8 cellular contexts compared by ENCODE assay signal in the genomic region with DNA sequence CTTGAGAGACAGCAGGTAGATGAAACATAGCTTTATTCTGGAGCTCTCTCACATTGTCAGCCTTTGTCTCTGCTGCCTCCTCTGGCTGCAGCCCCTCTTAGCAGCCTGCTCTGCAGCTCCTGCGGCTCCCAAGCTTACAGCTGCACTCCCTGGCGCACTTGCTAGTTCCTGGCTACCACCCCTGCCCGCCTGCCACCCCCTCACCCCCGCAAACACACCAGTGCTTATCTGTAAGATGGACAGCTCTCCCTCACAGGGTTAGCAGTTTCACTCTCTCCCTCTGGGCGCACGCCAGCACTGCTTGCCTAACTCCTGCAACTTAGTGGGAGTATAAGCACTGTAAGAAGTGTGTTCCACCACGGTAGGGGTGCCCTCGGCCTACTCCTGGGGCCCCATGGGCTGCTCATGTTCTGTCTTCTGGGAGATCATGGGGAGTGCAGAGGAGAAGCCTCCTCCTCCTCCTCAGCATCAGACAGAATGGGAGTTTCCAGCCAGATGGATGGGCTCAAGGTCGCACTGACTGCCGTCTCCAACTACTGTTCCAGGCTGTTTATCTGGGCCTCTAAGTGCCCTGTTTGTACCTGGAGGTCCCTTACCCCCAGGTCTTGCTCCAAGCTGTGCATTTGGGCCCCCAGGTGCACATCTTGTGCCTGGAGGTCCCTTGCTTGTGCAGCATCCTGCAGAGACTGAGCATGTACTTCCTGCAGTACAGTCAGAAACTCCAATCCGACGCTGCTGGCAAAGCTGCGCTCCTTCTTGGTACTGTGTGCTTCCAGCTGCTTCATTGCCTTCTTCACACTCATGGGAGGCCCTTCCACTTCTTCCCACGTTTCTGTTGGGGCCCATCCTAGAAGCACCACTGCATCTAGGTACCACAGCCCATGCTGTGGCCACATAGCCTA.
A peak's percentile ranks its signal among the peaks of the same experiment; 100 is the strongest.
DNase-seq lines count a peak whose midpoint lies in the region; ATAC-seq, FAIRE-seq and TF ChIP-seq lines count a peak whose summit lies in the region.

No MANE protein-coding gene starts in this region.

- H2BK5ac ChIP-seq in mesendoderm (ENCODE audit: low read length), result no peak overlapping the region

- no peak overlapping the region for H4K5ac ChIP-seq in mesendoderm (ENCODE audit: low read length)

- H3K9me3 ChIP-seq in RWPE2 (ENCODE audit: severe bottlenecking), result no peaks in the 10 kb centered on the region
- H3K9me3 ChIP-seq in T-helper 17 cell (ENCODE audit: control insufficient read depth, low read length, poor library complexity, severe bottlenecking), result no peaks in the 10 kb centered on the region
- H3K9me3 ChIP-seq in colonic mucosa, result no peaks in the 10 kb centered on the region

- H3K18ac ChIP-seq in mesendoderm (ENCODE audit: low read length), result no peak overlapping the region

- DNase-seq in GM12891 (ENCODE audit: insufficient read length, low spot score) (peak; percentile 2), RWPE2 (ENCODE audit: low spot score) (no peak), mesendoderm (peak; percentile 77), T-helper 17 cell (no peak), colonic mucosa (no peak)
- DNase-seq in activated CD4-positive, alpha-beta T cell treated with anti-CD3 and anti-CD28 coated beads, Interleukin-2, amount 50 U/mL, for 4 hours, result no peak

- H3K4me3 Mint-ChIP-seq in activated T-helper 17 cell treated with anti-CD3 and anti-CD28 coated beads, Interleukin-2, amount 50 U/mL, for 72 hours, result no peak overlapping the region
- H3K4me3 Mint-ChIP-seq in T-helper 17 cell, result no peak overlapping the region

- H3K27ac ChIP-seq in RWPE2 (ENCODE audit: poor library complexity, severe bottlenecking), result no peak overlapping the region
- H3K27ac ChIP-seq in mesendoderm (ENCODE audit: low read depth, low read length), result no peak overlapping the region
- no peak overlapping the region for H3K27ac ChIP-seq in colonic mucosa

- peak; percentile 45 for TF ChIP-seq CTCF in RWPE2 (IDR thresholded peaks at IDR 0.05; ENCODE audit: poor library complexity, severe bottlenecking)
- no peak for TF ChIP-seq CTCF in colonic mucosa (IDR thresholded peaks at IDR 0.05)

- no peaks in the 10 kb centered on the region for H3K27me3 Mint-ChIP-seq in activated T-helper 17 cell treated with anti-CD3 and anti-CD28 coated beads, Interleukin-2, amount 50 U/mL, for 72 hours
- H3K27me3 Mint-ChIP-seq in T-helper 17 cell, result no peaks in the 10 kb centered on the region

- H3K79me1 ChIP-seq in mesendoderm (ENCODE audit: low read length), result no peaks in the 10 kb centered on the region

- H3K36me3 ChIP-seq in RWPE2 (ENCODE audit: low read depth), result no peaks in the 10 kb centered on the region
- H3K36me3 ChIP-seq in mesendoderm (ENCODE audit: control insufficient read depth, insufficient read depth, low read length), result no peaks in the 10 kb centered on the region
- H3K36me3 ChIP-seq in colonic mucosa, result no peaks in the 10 kb centered on the region

- no peaks in the 10 kb centered on the region for H3K36me3 Mint-ChIP-seq in activated T-helper 17 cell treated with anti-CD3 and anti-CD28 coated beads, Interleukin-2, amount 50 U/mL, for 72 hours (ENCODE audit: low read depth)
- H3K36me3 Mint-ChIP-seq in T-helper 17 cell (ENCODE audit: low read depth), result no peaks in the 10 kb centered on the region

- no peaks in the 10 kb centered on the region for H3K79me2 ChIP-seq in mesendoderm (ENCODE audit: control insufficient read depth, insufficient read depth, low read length)

- no peak overlapping the region for H2BK15ac ChIP-seq in mesendoderm (replicated peaks; ENCODE audit: low read depth)

- H3K56ac ChIP-seq in mesendoderm (ENCODE audit: low read length), result no peak overlapping the region

- H3K4ac ChIP-seq in mesendoderm (ENCODE audit: low read depth, low read length), result no peak overlapping the region

- H4K8ac ChIP-seq in mesendoderm (ENCODE audit: low read depth, low read length), result no peak overlapping the region

- H3K9ac ChIP-seq in mesendoderm (ENCODE audit: low read length) (no peak overlapping the region), colonic mucosa (ENCODE audit: low read depth in 2 of 2, low read length in 2 of 2) (no peak overlapping the region)

- H3K9me3 Mint-ChIP-seq in activated T-helper 17 cell treated with anti-CD3 and anti-CD28 coated beads, Interleukin-2, amount 50 U/mL, for 72 hours, result peaks cover 15% of the 10 kb centered on the region

- no peak overlapping the region for H2BK120ac ChIP-seq in mesendoderm (ENCODE audit: low read depth, low read length)

- WGBS in mesendoderm (ENCODE audit: extremely low coverage, insufficient coverage, low lambda C conversion rate), result no CpG with 5 or more reads among the region's 14 CpGs

- no peak overlapping the region for H2AK5ac ChIP-seq in mesendoderm (ENCODE audit: low read length)

- intact Hi-C loops in colonic mucosa (cut with DNase I), result no loop called here

- no peak overlapping the region for H3K23ac ChIP-seq in mesendoderm (ENCODE audit: low read length)

- no peak overlapping the region for H3K4me2 ChIP-seq in mesendoderm (ENCODE audit: low read length)

- no peaks in the 10 kb centered on the region for H3K4me1 Mint-ChIP-seq in activated T-helper 17 cell treated with anti-CD3 and anti-CD28 coated beads, Interleukin-2, amount 50 U/mL, for 72 hours
- H3K4me1 Mint-ChIP-seq in T-helper 17 cell, result no peaks in the 10 kb centered on the region

- TF ChIP-seq POLR2A in GM12891 (IDR thresholded peaks at IDR 0.05; ENCODE audit: low read depth, low read length), result no peak

- no peak for FAIRE-seq in GM12891 (lab: Jason Lieb, UNC)

- H3K4me3 ChIP-seq in RWPE2 (ENCODE audit: severe bottlenecking), result no peak overlapping the region
- H3K4me3 ChIP-seq in mesendoderm (ENCODE audit: low read length), result no peak overlapping the region
- no peak overlapping the region for H3K4me3 ChIP-seq in colonic mucosa

- H3K27me3 ChIP-seq in RWPE2 (ENCODE audit: insufficient read depth, poor library complexity, severe bottlenecking), result peaks cover 3% of the 10 kb centered on the region
- no peaks in the 10 kb centered on the region for H3K27me3 ChIP-seq in mesendoderm (ENCODE audit: insufficient read depth, low read length, poor library complexity)
- H3K27me3 ChIP-seq in colonic mucosa, result no peaks in the 10 kb centered on the region

- H3K4me1 ChIP-seq in RWPE2 (ENCODE audit: insufficient read depth, poor library complexity, severe bottlenecking), result no peaks in the 10 kb centered on the region
- no peaks in the 10 kb centered on the region for H3K4me1 ChIP-seq in mesendoderm (ENCODE audit: control insufficient read depth, low read depth, low read length)
- no peaks in the 10 kb centered on the region for H3K4me1 ChIP-seq in colonic mucosa

- ATAC-seq in HG03521 (IDR thresholded peaks at IDR 0.05; ENCODE audit: unreplicated experiment), result peak; percentile 66
- ATAC-seq in RWPE2 (ENCODE audit: low read depth), result peak; percentile 75
- no peak for ATAC-seq in activated T-helper 17 cell treated with anti-CD3 and anti-CD28 coated beads, Interleukin-2, amount 50 U/mL, for 72 hours (replicated peaks)
- ATAC-seq in T-helper 17 cell, result no peak

- H3K27ac Mint-ChIP-seq in activated T-helper 17 cell treated with anti-CD3 and anti-CD28 coated beads, Interleukin-2, amount 50 U/mL, for 72 hours, result no peak overlapping the region
- no peak overlapping the region for H3K27ac Mint-ChIP-seq in T-helper 17 cell

TF ChIP-seq in GM12891, 5 proteins besides CTCF, POLR2A, EP300 and RAD21:
- no peak for TF ChIP-seq TAF1 (IDR thresholded peaks at IDR 0.05; ENCODE audit: low read depth, low read length)
- no peak for TF ChIP-seq PAX5 (IDR thresholded peaks at IDR 0.05; ENCODE audit: insufficient read depth, low read length, severe bottlenecking)
- TF ChIP-seq POU2F2 (IDR thresholded peaks at IDR 0.05; ENCODE audit: low read depth, low read length), result no peak
- TF ChIP-seq SPI1 (IDR thresholded peaks at IDR 0.05; ENCODE audit: low read depth, low read length), result no peak
- TF ChIP-seq POLR2AphosphoS5 (IDR thresholded peaks at IDR 0.05; ENCODE audit: low read depth, low read length), result no peak

Comparison
In these comparisons a context has a peak if more than half of its experiments do, and no peak if none do; other contexts are left out.
1. DNase-seq: peak in GM12891 (single experiment) and mesendoderm (single experiment); none in RWPE2 (single experiment), activated CD4-positive, alpha-beta T cell treated with anti-CD3 and anti-CD28 coated beads, Interleukin-2, amount 50 U/mL, for 4 hours (0 of 2), T-helper 17 cell (0 of 3) and colonic mucosa (single experiment).
2. ATAC-seq: peak in HG03521 (single experiment) and RWPE2 (single experiment); none in activated T-helper 17 cell treated with anti-CD3 and anti-CD28 coated beads, Interleukin-2, amount 50 U/mL, for 72 hours (single experiment) and T-helper 17 cell (single experiment).